Comparison of ENCODE assay signal across 23 cellular contexts in the genomic region with DNA sequence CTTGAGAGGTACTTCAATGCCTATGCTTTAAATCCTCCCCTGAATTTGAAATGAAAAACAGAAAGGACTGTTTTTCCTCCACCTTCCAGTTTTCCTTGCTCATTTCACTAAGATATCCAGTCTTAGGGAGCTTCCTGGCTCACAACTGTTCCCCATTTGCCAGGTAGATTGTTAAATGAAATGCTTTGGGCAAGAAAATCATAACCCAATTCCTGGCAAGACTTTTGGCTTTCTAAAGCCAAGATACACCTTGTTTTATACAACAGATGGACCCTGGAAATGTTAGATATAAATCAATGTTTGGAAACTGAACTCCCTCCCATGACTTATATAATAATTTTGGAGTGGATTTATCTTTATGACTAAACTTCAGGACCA. TPM values are rescaled to one million over a fixed set of nuclear protein-coding genes. Genes with fewer than 3 reads are reported as not detected.
A peak's percentile ranks its signal among the peaks of the same experiment; 100 is the strongest.
DNase-seq lines count a peak whose midpoint lies in the region; ATAC-seq and TF ChIP-seq lines count a peak whose summit lies in the region.
"Had no signal": no experiment of that assay in that cellular context is flagged by ENCODE, and none has a peak within 500 bp of the region (broad histone marks: within the 10 kb centered on the region; RNA-seq: fewer than 3 reads in every experiment).

No MANE protein-coding gene starts in this region.

- intact Hi-C loops in heart right ventricle (cut with DNase I), result loop anchor here in 1 of 10 donors (10.0 kb wide), 1 partner anchor 48 kb away; no protein-coding TSS in a partner anchor

- ATAC-seq in heart right ventricle, result no peak
- ATAC-seq in GM21515 (IDR thresholded peaks at IDR 0.05; ENCODE audit: unreplicated experiment), result no peak

- H3K9ac ChIP-seq in parathyroid adenoma, result no peak overlapping the region
- H3K9ac ChIP-seq: SK-N-SH had no signal

- H3K9me3 ChIP-seq in cardiac muscle cell (ENCODE audit: low read depth) (no peaks in the 10 kb centered on the region), heart right ventricle (no peaks in the 10 kb centered on the region), parathyroid adenoma (ENCODE audit: control insufficient read depth, low read length) (no peaks in the 10 kb centered on the region)
- H3K9me3 ChIP-seq: BE2C, HAP-1, MG63, SK-N-SH had no signal

- H3K79me2 ChIP-seq in parathyroid adenoma, result peaks cover 11% of the 10 kb centered on the region

- DNase-seq in cardiac muscle cell (ENCODE audit: low read depth in 1 of 2, low spot score in 1 of 2), result no peak
- no peak for DNase-seq in heart right ventricle
- peak; percentile 49 for DNase-seq in NCI-H446 treated with DMSO at 0.1 percent for 48 hours (lab: John Stamatoyannopoulos, UW)
- peak; percentile 71 to 91 for DNase-seq in cerebellar nuclear complex (lab: John Stamatoyannopoulos, UW)
- DNase-seq in middle frontal gyrus (ENCODE audit: extremely low spot score, low spot score), result no peak
- no peak for DNase-seq in EL
- DNase-seq: 8988T; ACHN; BE2C; CD8-positive, alpha-beta memory T cell; DMS79; GOT3; HFFc6; KG1; MG63; NCI-H1417; NCI-H2081; NCI-H345; NCI-H774; SK-N-SH had no signal

- no peak overlapping the region for H3K4me3 ChIP-seq in cardiac muscle cell
- no peak overlapping the region for H3K4me3 ChIP-seq in heart right ventricle
- no peak overlapping the region for H3K4me3 ChIP-seq in parathyroid adenoma (ENCODE audit: low read depth, low read length)
- H3K4me3 ChIP-seq: HAP-1, MG63 had no signal

- H3K27me3 ChIP-seq in cardiac muscle cell (no peaks in the 10 kb centered on the region), heart right ventricle (no peaks in the 10 kb centered on the region), parathyroid adenoma (ENCODE audit: control insufficient read depth, insufficient read depth, low read length) (no peaks in the 10 kb centered on the region)
- H3K27me3 ChIP-seq: BE2C, MG63 had no signal

- peak overlapping the region; percentile 9 for H2AFZ ChIP-seq in parathyroid adenoma

- H3K4me2 ChIP-seq in parathyroid adenoma (ENCODE audit: low read length), result no peak overlapping the region
- H3K4me2 ChIP-seq: SK-N-SH had no signal

- H3K4me1 ChIP-seq in cardiac muscle cell (ENCODE audit: low read depth), result peaks cover 7% of the 10 kb centered on the region
- H3K4me1 ChIP-seq in heart right ventricle, result peaks cover 4 to 21% (median 9%) of the 10 kb centered on the region in 9 donors
- peaks cover 2% of the 10 kb centered on the region for H3K4me1 ChIP-seq in parathyroid adenoma
- H3K4me1 ChIP-seq: BE2C had no signal

- H3K36me3 ChIP-seq in cardiac muscle cell, result no peaks in the 10 kb centered on the region
- no peaks in the 10 kb centered on the region for H3K36me3 ChIP-seq in heart right ventricle
- H3K36me3 ChIP-seq in parathyroid adenoma (ENCODE audit: control insufficient read depth, insufficient read depth, low read length), result no peaks in the 10 kb centered on the region
- H3K36me3 ChIP-seq: BE2C, HAP-1 had no signal

- H3K27ac ChIP-seq in cardiac muscle cell (peak overlapping the region; percentile 76), heart right ventricle (peak overlapping the region in 1 of 10 donors; percentile 12), parathyroid adenoma (no peak overlapping the region)

- TF ChIP-seq CTCF in cardiac muscle cell (IDR thresholded peaks at IDR 0.05; ENCODE audit: low read depth, low read length) (no peak), heart right ventricle (IDR thresholded peaks at IDR 0.05) (no peak), parathyroid adenoma (IDR thresholded peaks at IDR 0.05) (no peak)

RNA-seq across cellular contexts. Expression of gene CHMP3, which starts 3.6 kb away (rescaled TPM):
- total RNA-seq in cardiac muscle cell (32.4 and 47.4 TPM in 2 replicates), heart right ventricle (100 to 1,000 TPM; 129 to 180 (median 160) TPM)
- polyA plus RNA-seq in cardiac muscle cell (30.3 and 31.1 TPM in 2 replicates), heart right ventricle (10 to 100 TPM; 31.3 to 96.7 TPM)

RNA-seq across cellular contexts. Expression of gene RNF103, which starts 56.8 kb away (rescaled TPM):
- total RNA-seq in cardiac muscle cell, result 19.4 and 28.1 TPM in 2 replicates
- polyA plus RNA-seq in cardiac muscle cell, result 22.0 and 30.0 TPM in 2 replicates
- 10 to 100 TPM; 33.2 to 83.0 (median 59.1) TPM for total RNA-seq in heart right ventricle
- 10 to 100 TPM; 31.8 to 40.1 TPM for polyA plus RNA-seq in heart right ventricle

Comparison
In these comparisons a context has a peak if more than half of its experiments do, and no peak if none do; other contexts are left out.
1. DNase-seq: peak in NCI-H446 treated with DMSO at 0.1 percent for 48 hours (single experiment) and cerebellar nuclear complex (2 of 2); none in cardiac muscle cell (0 of 2), heart right ventricle (0 of 2), middle frontal gyrus (single experiment) and EL (single experiment).